19 cellular contexts compared by ENCODE assay signal in the genomic region with DNA sequence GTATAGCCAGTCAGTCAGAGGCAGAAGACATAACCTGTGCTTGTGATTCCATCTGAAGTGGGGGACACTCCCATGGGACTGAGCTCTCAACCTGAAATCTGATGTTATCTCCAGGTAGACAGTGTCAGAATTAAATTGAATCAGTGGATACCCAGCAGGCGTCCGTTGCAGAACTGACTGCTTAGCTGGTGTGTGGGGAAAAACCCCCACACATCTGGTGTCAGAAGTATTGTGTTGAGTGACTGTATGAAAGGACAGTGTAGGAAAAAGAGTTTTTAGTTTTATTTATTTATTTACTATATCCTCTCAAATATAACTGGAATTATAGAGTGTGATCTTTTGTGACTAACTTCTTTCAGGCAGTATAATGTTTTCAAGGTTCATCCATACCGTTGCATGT. TPM values are rescaled to one million over a fixed set of nuclear protein-coding genes. Genes with fewer than 3 reads are reported as not detected.
DNase-seq lines count a peak whose midpoint lies in the region; ATAC-seq lines count a peak whose summit lies in the region.
"Had no signal": no experiment of that assay in that cellular context is flagged by ENCODE, and none has a peak within 500 bp of the region (broad histone marks: within the 10 kb centered on the region; RNA-seq: fewer than 3 reads in every experiment).

No MANE protein-coding gene starts in this region.

- peaks cover 0 to 18% (median 1%) of the 10 kb centered on the region in 11 donors for H3K9me3 Mint-ChIP-seq in naive thymus-derived CD4-positive, alpha-beta T cell

- H3K4me1 ChIP-seq in naive thymus-derived CD4-positive, alpha-beta T cell (ENCODE audit: control insufficient read depth in 2 of 2, insufficient read depth in 2 of 2, low read length in 2 of 2): peaks cover 0 to 12% of the 10 kb centered on the region in 2 donors

- H3K27ac ChIP-seq in naive thymus-derived CD4-positive, alpha-beta T cell (ENCODE audit: low read depth, low read length): no peak overlapping the region
- H3K27ac ChIP-seq: SJCRH30 had no signal

- no peaks in the 10 kb centered on the region for H3K27me3 Mint-ChIP-seq in naive thymus-derived CD4-positive, alpha-beta T cell
- H3K27me3 Mint-ChIP-seq: CD4-positive, alpha-beta memory T cell had no signal

- POLR2A ChIA-PET in naive thymus-derived CD4-positive, alpha-beta T cell (lab: Charles Lee): interaction anchor here (1.1 kb wide), 1 partner anchor 13 kb away, joined by 3 read pairs; no protein-coding TSS in a partner anchor

- no peak overlapping the region for H3K27ac Mint-ChIP-seq in naive thymus-derived CD4-positive, alpha-beta T cell

- DNase-seq in NCI-H187 treated with DMSO at 0.1 percent for 48 hours (lab: John Stamatoyannopoulos, UW) (peak; percentile 3), SK-N-DZ (ENCODE audit: low spot score) (peak; percentile 62)
- no peak for DNase-seq in naive thymus-derived CD4-positive, alpha-beta T cell
- DNase-seq in stimulated activated CD8-positive, alpha-beta memory T cell treated with anti-CD3 and anti-CD28 coated beads, Interleukin-4, amount 100 ng/mL, for 48 hours: no peak
- no peak for DNase-seq in activated CD4-positive, alpha-beta T cell treated with anti-CD3 and anti-CD28 coated beads, Interleukin-2, amount 50 U/mL, for 1 hour
- DNase-seq: C1 segment of cervical spinal cord; CD4-positive, alpha-beta memory T cell; COR-L47; DMS53; KBM-7; MM.1S; NCI-H2081; NCI-H524; NCI-H774; PC-3; SJCRH30 had no signal

- ATAC-seq in HG02885 (IDR thresholded peaks at IDR 0.05; ENCODE audit: poor library complexity, unreplicated experiment): peak; percentile 52
- ATAC-seq in naive thymus-derived CD4-positive, alpha-beta T cell: peak; percentile 8
- no peak for ATAC-seq in GM18498 (IDR thresholded peaks at IDR 0.05; ENCODE audit: unreplicated experiment)
- ATAC-seq: PC-3, Right ventricle myocardium inferior had no signal

- CTCF ChIA-PET in naive thymus-derived CD4-positive, alpha-beta T cell (lab: Charles Lee): interaction anchor here (0.6 kb wide), 1 partner anchor 9 kb away, joined by 3 read pairs; no protein-coding TSS in a partner anchor

- H3K27me3 ChIP-seq in naive thymus-derived CD4-positive, alpha-beta T cell (ENCODE audit: control insufficient read depth in 2 of 2, insufficient read depth in 2 of 2, low read length in 2 of 2): no peaks in the 10 kb centered on the region
- H3K27me3 ChIP-seq: SJCRH30 had no signal

- H3K4me3 Mint-ChIP-seq in naive thymus-derived CD4-positive, alpha-beta T cell: no peak overlapping the region

- peaks cover 22 to 82% (median 77%) of the 10 kb centered on the region in 7 donors for H3K4me1 Mint-ChIP-seq in naive thymus-derived CD4-positive, alpha-beta T cell

- H3K9me3 ChIP-seq in naive thymus-derived CD4-positive, alpha-beta T cell (ENCODE audit: control insufficient read depth in 2 of 3, low read length in 3 of 3): no peaks in the 10 kb centered on the region
- H3K9me3 ChIP-seq: SJCRH30 had no signal

- intact Hi-C loops in naive thymus-derived CD4-positive, alpha-beta T cell (cut with micrococcal nuclease): no loop called here

- no peaks in the 10 kb centered on the region for H3K36me3 ChIP-seq in naive thymus-derived CD4-positive, alpha-beta T cell (ENCODE audit: control insufficient read depth in 2 of 3, insufficient read depth in 3 of 3, low read length in 3 of 3)

- H3K4me3 ChIP-seq in naive thymus-derived CD4-positive, alpha-beta T cell (ENCODE audit: low read length): no peak overlapping the region
- H3K4me3 ChIP-seq: SJCRH30 had no signal

- peaks cover 3 to 37% (median 33%) of the 10 kb centered on the region in 5 donors for H3K36me3 Mint-ChIP-seq in naive thymus-derived CD4-positive, alpha-beta T cell

RNA-seq across cellular contexts. Expression of gene KPNA4, which starts 10.4 kb away (rescaled TPM):
- polyA plus RNA-seq in SK-N-DZ (2014; cell fraction: cytosol; rRNA removed): 15.4 and 16.8 TPM in 2 replicates
- 7.5 and 10.1 TPM in 2 replicates for polyA plus RNA-seq in SK-N-DZ (2014; cell fraction: nucleus; rRNA removed)
- total RNA-seq in naive thymus-derived CD4-positive, alpha-beta T cell: 10 to 100 TPM; 38.3 to 55.4 (median 45.9) TPM
- 1 to 10 TPM; 5.9 to 8.3 TPM for polyA plus RNA-seq in naive thymus-derived CD4-positive, alpha-beta T cell

Comparison
In these comparisons a context has a peak if more than half of its experiments do, and no peak if none do; other contexts are left out.
1. DNase-seq: peak in NCI-H187 treated with DMSO at 0.1 percent for 48 hours (single experiment) and SK-N-DZ (single experiment); none in naive thymus-derived CD4-positive, alpha-beta T cell (0 of 9), stimulated activated CD8-positive, alpha-beta memory T cell treated with anti-CD3 and anti-CD28 coated beads, Interleukin-4, amount 100 ng/mL, for 48 hours (single experiment) and activated CD4-positive, alpha-beta T cell treated with anti-CD3 and anti-CD28 coated beads, Interleukin-2, amount 50 U/mL, for 1 hour (single experiment).